Comparison of ENCODE assay signal across 1 cellular context in genomic region chr1:58898739-58899580, GRCh38.
TF ChIP-seq lines count a peak whose summit lies in the region.

No MANE protein-coding gene starts in this region.

TF ChIP-seq in HepG2, 621 proteins besides CTCF, POLR2A, EP300 and RAD21 (continued from another document and continues in another):
- TF ChIP-seq, protein P1, sequence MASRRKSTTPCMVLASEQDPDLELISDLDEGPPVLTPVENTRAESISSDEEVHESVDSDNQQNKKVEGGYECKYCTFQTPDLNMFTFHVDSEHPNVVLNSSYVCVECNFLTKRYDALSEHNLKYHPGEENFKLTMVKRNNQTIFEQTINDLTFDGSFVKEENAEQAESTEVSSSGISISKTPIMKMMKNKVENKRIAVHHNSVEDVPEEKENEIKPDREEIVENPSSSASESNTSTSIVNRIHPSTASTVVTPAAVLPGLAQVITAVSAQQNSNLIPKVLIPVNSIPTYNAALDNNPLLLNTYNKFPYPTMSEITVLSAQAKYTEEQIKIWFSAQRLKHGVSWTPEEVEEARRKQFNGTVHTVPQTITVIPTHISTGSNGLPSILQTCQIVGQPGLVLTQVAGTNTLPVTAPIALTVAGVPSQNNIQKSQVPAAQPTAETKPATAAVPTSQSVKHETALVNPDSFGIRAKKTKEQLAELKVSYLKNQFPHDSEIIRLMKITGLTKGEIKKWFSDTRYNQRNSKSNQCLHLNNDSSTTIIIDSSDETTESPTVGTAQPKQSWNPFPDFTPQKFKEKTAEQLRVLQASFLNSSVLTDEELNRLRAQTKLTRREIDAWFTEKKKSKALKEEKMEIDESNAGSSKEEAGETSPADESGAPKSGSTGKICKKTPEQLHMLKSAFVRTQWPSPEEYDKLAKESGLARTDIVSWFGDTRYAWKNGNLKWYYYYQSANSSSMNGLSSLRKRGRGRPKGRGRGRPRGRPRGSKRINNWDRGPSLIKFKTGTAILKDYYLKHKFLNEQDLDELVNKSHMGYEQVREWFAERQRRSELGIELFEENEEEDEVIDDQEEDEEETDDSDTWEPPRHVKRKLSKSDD (CRISPR knock-in tag; IDR thresholded peaks at IDR 0.05; ENCODE audit: low read depth) = 0 out of 2 replicates have a peak, but pooled peaks have one; percentile 57
- TF ChIP-seq ZNF816 (CRISPR knock-in tag; IDR thresholded peaks at IDR 0.05; ENCODE audit: borderline replicate concordance) = peak; percentile 84
- no peak for TF ChIP-seq E2F1 (CRISPR knock-in tag; IDR thresholded peaks at IDR 0.05)
- no peak for TF ChIP-seq HCFC1 (IDR thresholded peaks at IDR 0.05; ENCODE audit: low read depth, low read length)
- TF ChIP-seq ZBTB49 (CRISPR knock-in tag; IDR thresholded peaks at IDR 0.05; ENCODE audit: borderline replicate concordance) = no peak
- TF ChIP-seq, protein P2, sequence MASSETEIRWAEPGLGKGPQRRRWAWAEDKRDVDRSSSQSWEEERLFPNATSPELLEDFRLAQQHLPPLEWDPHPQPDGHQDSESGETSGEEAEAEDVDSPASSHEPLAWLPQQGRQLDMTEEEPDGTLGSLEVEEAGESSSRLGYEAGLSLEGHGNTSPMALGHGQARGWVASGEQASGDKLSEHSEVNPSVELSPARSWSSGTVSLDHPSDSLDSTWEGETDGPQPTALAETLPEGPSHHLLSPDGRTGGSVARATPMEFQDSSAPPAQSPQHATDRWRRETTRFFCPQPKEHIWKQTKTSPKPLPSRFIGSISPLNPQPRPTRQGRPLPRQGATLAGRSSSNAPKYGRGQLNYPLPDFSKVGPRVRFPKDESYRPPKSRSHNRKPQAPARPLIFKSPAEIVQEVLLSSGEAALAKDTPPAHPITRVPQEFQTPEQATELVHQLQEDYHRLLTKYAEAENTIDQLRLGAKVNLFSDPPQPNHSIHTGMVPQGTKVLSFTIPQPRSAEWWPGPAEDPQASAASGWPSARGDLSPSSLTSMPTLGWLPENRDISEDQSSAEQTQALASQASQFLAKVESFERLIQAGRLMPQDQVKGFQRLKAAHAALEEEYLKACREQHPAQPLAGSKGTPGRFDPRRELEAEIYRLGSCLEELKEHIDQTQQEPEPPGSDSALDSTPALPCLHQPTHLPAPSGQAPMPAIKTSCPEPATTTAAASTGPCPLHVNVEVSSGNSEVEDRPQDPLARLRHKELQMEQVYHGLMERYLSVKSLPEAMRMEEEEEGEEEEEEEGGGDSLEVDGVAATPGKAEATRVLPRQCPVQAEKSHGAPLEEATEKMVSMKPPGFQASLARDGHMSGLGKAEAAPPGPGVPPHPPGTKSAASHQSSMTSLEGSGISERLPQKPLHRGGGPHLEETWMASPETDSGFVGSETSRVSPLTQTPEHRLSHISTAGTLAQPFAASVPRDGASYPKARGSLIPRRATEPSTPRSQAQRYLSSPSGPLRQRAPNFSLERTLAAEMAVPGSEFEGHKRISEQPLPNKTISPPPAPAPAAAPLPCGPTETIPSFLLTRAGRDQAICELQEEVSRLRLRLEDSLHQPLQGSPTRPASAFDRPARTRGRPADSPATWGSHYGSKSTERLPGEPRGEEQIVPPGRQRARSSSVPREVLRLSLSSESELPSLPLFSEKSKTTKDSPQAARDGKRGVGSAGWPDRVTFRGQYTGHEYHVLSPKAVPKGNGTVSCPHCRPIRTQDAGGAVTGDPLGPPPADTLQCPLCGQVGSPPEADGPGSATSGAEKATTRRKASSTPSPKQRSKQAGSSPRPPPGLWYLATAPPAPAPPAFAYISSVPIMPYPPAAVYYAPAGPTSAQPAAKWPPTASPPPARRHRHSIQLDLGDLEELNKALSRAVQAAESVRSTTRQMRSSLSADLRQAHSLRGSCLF (CRISPR knock-in tag; IDR thresholded peaks at IDR 0.05; ENCODE audit: borderline replicate concordance) = no peak
- no peak for TF ChIP-seq GPN1 (CRISPR knock-in tag; IDR thresholded peaks at IDR 0.05; ENCODE audit: borderline replicate concordance)
- TF ChIP-seq AGO2 (optimal IDR thresholded peaks at IDR 0.05; ENCODE audit: low read depth, low read length) = no peak
- TF ChIP-seq ZSCAN25 (CRISPR knock-in tag; IDR thresholded peaks at IDR 0.05) = peak; percentile 75
- TF ChIP-seq ZNF563 (CRISPR knock-in tag; IDR thresholded peaks at IDR 0.05) = peak; percentile 80
- TF ChIP-seq ZNF598 (CRISPR knock-in tag; IDR thresholded peaks at IDR 0.05; ENCODE audit: borderline replicate concordance) = no peak
- no peak; the same call in 1 of the 2 replicates for TF ChIP-seq ZKSCAN1 (IDR thresholded peaks at IDR 0.05; ENCODE audit: low read length)
- TF ChIP-seq MLLT10 (CRISPR knock-in tag; IDR thresholded peaks at IDR 0.05) = no peak
- TF ChIP-seq NFIC (IDR thresholded peaks at IDR 0.05; ENCODE audit: low read length) = peak; percentile 78
- no peak for TF ChIP-seq ZNF737 (CRISPR knock-in tag; IDR thresholded peaks at IDR 0.05; ENCODE audit: borderline replicate concordance)
- TF ChIP-seq ARNT2 (CRISPR knock-in tag; IDR thresholded peaks at IDR 0.05; ENCODE audit: low read depth) = peak; percentile 26; the same call in 1 of the 2 replicates
- no peak for TF ChIP-seq ZFP36L2 (CRISPR knock-in tag; IDR thresholded peaks at IDR 0.05)
- peak; percentile 68 for TF ChIP-seq FOXK1 (CRISPR knock-in tag; IDR thresholded peaks at IDR 0.05; ENCODE audit: borderline replicate concordance, low read depth)
- peak; percentile 79; the same call in 1 of the 2 replicates for TF ChIP-seq ZSCAN9 (CRISPR knock-in tag; IDR thresholded peaks at IDR 0.05; ENCODE audit: borderline replicate concordance)
- TF ChIP-seq ZNF616 (CRISPR knock-in tag; IDR thresholded peaks at IDR 0.05; ENCODE audit: low read depth) = no peak
- TF ChIP-seq, protein P3, sequence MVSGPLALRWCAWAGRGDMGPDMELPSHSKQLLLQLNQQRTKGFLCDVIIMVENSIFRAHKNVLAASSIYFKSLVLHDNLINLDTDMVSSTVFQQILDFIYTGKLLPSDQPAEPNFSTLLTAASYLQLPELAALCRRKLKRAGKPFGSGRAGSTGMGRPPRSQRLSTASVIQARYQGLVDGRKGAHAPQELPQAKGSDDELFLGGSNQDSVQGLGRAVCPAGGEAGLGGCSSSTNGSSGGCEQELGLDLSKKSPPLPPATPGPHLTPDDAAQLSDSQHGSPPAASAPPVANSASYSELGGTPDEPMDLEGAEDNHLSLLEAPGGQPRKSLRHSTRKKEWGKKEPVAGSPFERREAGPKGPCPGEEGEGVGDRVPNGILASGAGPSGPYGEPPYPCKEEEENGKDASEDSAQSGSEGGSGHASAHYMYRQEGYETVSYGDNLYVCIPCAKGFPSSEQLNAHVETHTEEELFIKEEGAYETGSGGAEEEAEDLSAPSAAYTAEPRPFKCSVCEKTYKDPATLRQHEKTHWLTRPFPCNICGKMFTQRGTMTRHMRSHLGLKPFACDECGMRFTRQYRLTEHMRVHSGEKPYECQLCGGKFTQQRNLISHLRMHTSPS (CRISPR knock-in tag; IDR thresholded peaks at IDR 0.05; ENCODE audit: low read depth) = no peak
- TF ChIP-seq ZNF333 (CRISPR knock-in tag; IDR thresholded peaks at IDR 0.05; ENCODE audit: borderline replicate concordance) = no peak
- TF ChIP-seq FOXJ3 (CRISPR knock-in tag; IDR thresholded peaks at IDR 0.05; ENCODE audit: borderline replicate concordance) = peak; percentile 88; the same call in 1 of the 2 replicates
- TF ChIP-seq NFKBIZ (CRISPR knock-in tag; IDR thresholded peaks at IDR 0.05) = no peak
- TF ChIP-seq ZNF407 (CRISPR knock-in tag; IDR thresholded peaks at IDR 0.05; ENCODE audit: not compliant biosample characterization) = no peak
- no peak for TF ChIP-seq ZBTB38 (CRISPR knock-in tag; IDR thresholded peaks at IDR 0.05)
- no peak for TF ChIP-seq ZNF138 (CRISPR knock-in tag; IDR thresholded peaks at IDR 0.05; ENCODE audit: low read depth)
- peak; percentile 56 for TF ChIP-seq SP5 (CRISPR knock-in tag; IDR thresholded peaks at IDR 0.05; ENCODE audit: borderline replicate concordance, low read depth)
- TF ChIP-seq ZNF225 (CRISPR knock-in tag; IDR thresholded peaks at IDR 0.05) = no peak
- no peak for TF ChIP-seq STAT5B (CRISPR knock-in tag; IDR thresholded peaks at IDR 0.05)
- TF ChIP-seq ZNF350 (CRISPR knock-in tag; IDR thresholded peaks at IDR 0.05; ENCODE audit: borderline replicate concordance, low read depth) = peak; percentile 74
- TF ChIP-seq HNRNPLL (IDR thresholded peaks at IDR 0.05; ENCODE audit: low read depth, low read length, poor library complexity, severe bottlenecking) = no peak
- TF ChIP-seq ZNF629 (CRISPR knock-in tag; conservative IDR thresholded peaks at IDR 0.05) = no peak
- no peak for TF ChIP-seq ZNF580 (CRISPR knock-in tag; IDR thresholded peaks at IDR 0.05; ENCODE audit: borderline replicate concordance, low read depth)
- TF ChIP-seq JUNB (CRISPR knock-in tag; IDR thresholded peaks at IDR 0.05; ENCODE audit: borderline replicate concordance) = no peak
